ENCODE assay signal across 8 cellular contexts in the genomic region with DNA sequence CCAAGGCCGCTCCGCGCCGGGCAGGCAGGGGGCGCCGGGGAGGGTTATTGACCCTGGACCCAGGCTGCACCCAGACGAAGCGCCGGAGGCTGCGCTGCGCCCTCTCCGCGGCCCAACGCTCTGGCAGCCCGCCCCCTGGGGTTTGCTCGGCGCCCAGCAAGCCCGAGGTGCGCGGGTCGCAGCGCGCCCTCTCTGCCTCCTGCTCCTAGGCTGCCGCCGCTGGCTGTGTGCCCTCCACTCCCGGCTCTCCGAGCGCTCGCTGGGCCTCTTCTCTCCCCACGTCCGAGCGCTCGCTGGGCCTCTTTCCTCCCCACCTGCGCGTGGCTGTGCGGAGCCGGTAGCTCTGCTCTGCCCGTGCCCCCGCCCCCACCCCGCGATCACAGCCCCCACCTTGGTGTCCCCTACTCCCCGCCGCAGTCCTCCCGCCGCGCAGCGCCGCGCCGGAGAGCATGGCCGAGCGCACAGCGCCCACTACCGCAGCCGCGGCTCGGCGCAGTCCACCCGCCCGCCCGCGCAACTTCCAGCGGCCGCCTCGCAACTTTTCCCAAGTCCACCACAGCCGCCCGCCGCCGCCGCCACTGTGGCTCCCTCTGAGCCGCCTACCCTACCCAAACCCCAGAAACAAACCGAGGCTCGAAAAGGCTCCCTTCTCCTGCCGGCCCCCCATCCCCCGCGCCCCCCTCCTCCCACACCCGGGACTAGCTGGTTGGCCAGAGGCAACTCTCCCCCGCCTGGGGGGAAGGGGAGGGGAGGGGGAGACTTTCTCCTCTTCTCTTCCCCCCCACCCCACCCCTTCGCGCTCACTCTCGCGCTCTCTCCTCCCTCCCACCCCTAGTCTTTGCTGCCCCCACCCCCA. TPM values are rescaled to one million over a fixed set of nuclear protein-coding genes. Genes with fewer than 3 reads are reported as not detected.
DNase-seq lines count a peak whose midpoint lies in the region; ATAC-seq, FAIRE-seq and TF ChIP-seq lines count a peak whose summit lies in the region.

No MANE protein-coding gene starts in this region.

- POLR2A ChIA-PET in GM10248 (lab: Yijun Ruan, JAX), result no interaction called here
- POLR2A ChIA-PET in HepG2 (lab: Yijun Ruan, JAX), result no interaction called here

- H3K36me3 Mint-ChIP-seq in stimulated activated memory B cell treated with anti-CD40 and anti-IgM and Interleukin-4, amounts not matched to agents 10 μg/mL and 1 μg/mL and 100 μg/mL, for 72 hours, result peaks cover 7% of the 10 kb centered on the region

- H3K4me1 Mint-ChIP-seq in stimulated activated memory B cell treated with anti-CD40 and anti-IgM and Interleukin-4, amounts not matched to agents 10 μg/mL and 1 μg/mL and 100 μg/mL, for 72 hours, result peaks cover 57% of the 10 kb centered on the region

- H3K4me2 ChIP-seq in HepG2 (ENCODE audit: low read depth, low read length), result peak overlapping the region; percentile 85

- no peak for FAIRE-seq in HepG2 (lab: Jason Lieb, UNC)

- no peaks in the 10 kb centered on the region for H3K9me3 Mint-ChIP-seq in stimulated activated memory B cell treated with anti-CD40 and anti-IgM and Interleukin-4, amounts not matched to agents 10 μg/mL and 1 μg/mL and 100 μg/mL, for 72 hours

- TF ChIP-seq EP300 in HepG2 (IDR thresholded peaks at IDR 0.05; ENCODE audit: low read depth in 2 of 2, low read length in 2 of 2) (no peak), HepG2 (CRISPR knock-in tag; IDR thresholded peaks at IDR 0.05; ENCODE audit: borderline replicate concordance) (no peak)

- TF ChIP-seq RAD21 in HepG2 (CRISPR knock-in tag; IDR thresholded peaks at IDR 0.05), result peak; percentile 65; the same call in 1 of the 2 replicates

- 3% methylated on average over 4 of the region's 82 CpGs for WGBS in HepG2 (ENCODE audit: low lambda C conversion rate)

- no peak for TF ChIP-seq POLR2A in HepG2 (IDR thresholded peaks at IDR 0.05; ENCODE audit: insufficient read depth in 1 of 2, low read depth in 2 of 2, low read length in 2 of 2)

- TF ChIP-seq CTCF in GM10248 (IDR thresholded peaks at IDR 0.05; ENCODE audit: control extremely low read depth, extremely low read depth, low read depth, missing control alignments), result peak; percentile 75
- TF ChIP-seq CTCF in coronary artery (IDR thresholded peaks at IDR 0.05), result peak; percentile 48
- TF ChIP-seq CTCF in HepG2 (CRISPR knock-in tag; IDR thresholded peaks at IDR 0.05), result peak; percentile 71

- CTCF ChIA-PET in GM10248 (lab: Yijun Ruan, JAX) (no interaction called here), HepG2 (lab: Yijun Ruan, JAX; ENCODE audit: low intra/inter-chr PET ratio, low total read pairs) (interaction anchor here (1.0 kb wide), 1 partner anchor 513 kb away, joined by 3 read pairs; no protein-coding TSS in a partner anchor)

- no peaks in the 10 kb centered on the region for H3K36me3 ChIP-seq in HepG2 (replicated peaks in 1 of 2; ENCODE audit: control insufficient read depth in 1 of 2, insufficient read depth in 2 of 2, low read length in 2 of 2)

- H3K9ac ChIP-seq in HepG2 (ENCODE audit: insufficient read depth, low read depth, low read length), result no peak overlapping the region

- H3K27ac ChIP-seq in coronary artery, result peak overlapping the region; percentile 82 to 89
- H3K27ac ChIP-seq in HepG2 (ENCODE audit: extremely low read length, insufficient read depth, low read length), result no peak overlapping the region

- H3K4me1 ChIP-seq in HepG2 (ENCODE audit: insufficient read depth, low read length), result peaks cover 19% of the 10 kb centered on the region

- H3K79me2 ChIP-seq in HepG2 (ENCODE audit: insufficient read depth, low read length), result no peaks in the 10 kb centered on the region

- in situ Hi-C loops in SK-MEL-5 (cut with HindIII; ENCODE audit: low pct_unique_long_range_greater_than_20kb, low sequenced_read_pairs) (no loop called here), HepG2 (cut with HindIII; ENCODE audit: extremely low pct_ligation_motif_present, low pct_unique_long_range_greater_than_20kb) (loop anchor here (5.0 to 10.0 kb wide), 2 partner anchors 515 to 798 kb away; no protein-coding TSS in a partner anchor)

- peak overlapping the region; percentile 84 for H3K4me3 ChIP-seq in coronary artery
- H3K4me3 ChIP-seq in HepG2 (replicated peaks in 1 of 3; ENCODE audit: insufficient read depth in 1 of 3, low read depth in 2 of 3, low read length in 3 of 3), result peak overlapping the region; percentile 53 to 66 (median 58); a peak in 4 of 6 replicates

- peak overlapping the region; percentile 82 for H3K4me3 Mint-ChIP-seq in stimulated activated memory B cell treated with anti-CD40 and anti-IgM and Interleukin-4, amounts not matched to agents 10 μg/mL and 1 μg/mL and 100 μg/mL, for 72 hours

- no peak overlapping the region for H3K27ac Mint-ChIP-seq in stimulated activated memory B cell treated with anti-CD40 and anti-IgM and Interleukin-4, amounts not matched to agents 10 μg/mL and 1 μg/mL and 100 μg/mL, for 72 hours

- H3K9me3 ChIP-seq in HepG2 (ENCODE audit: low read length), result no peaks in the 10 kb centered on the region

- DNase-seq in GM10248 (ENCODE audit: extremely low spot score) (peak; percentile 61), H4 (ENCODE audit: low spot score) (peak; percentile 69), Kasumi-1 (lab: John Stamatoyannopoulos, UW) (peak; percentile 27 to 35), SK-MEL-5 (ENCODE audit: low read depth, low spot score) (peak; percentile 36), coronary artery (ENCODE audit: low spot score) (peak; percentile 80), HepG2 (ENCODE audit: low spot score) (peak; percentile 66), cerebellar cortex (ENCODE audit: low spot score) (no peak)

- peaks cover 96% of the 10 kb centered on the region for H3K27me3 Mint-ChIP-seq in stimulated activated memory B cell treated with anti-CD40 and anti-IgM and Interleukin-4, amounts not matched to agents 10 μg/mL and 1 μg/mL and 100 μg/mL, for 72 hours

- ATAC-seq in HepG2, result peak; percentile 95
- ATAC-seq in stimulated activated memory B cell treated with anti-CD40 and anti-IgM and Interleukin-4, amounts not matched to agents 10 μg/mL and 1 μg/mL and 100 μg/mL, for 72 hours, result peak; percentile 67

- no peaks in the 10 kb centered on the region for H4K20me1 ChIP-seq in HepG2 (ENCODE audit: insufficient read depth, low read length)

- H3K27me3 ChIP-seq in HepG2 (ENCODE audit: control insufficient read depth in 1 of 2, insufficient read depth in 2 of 2, low read length in 2 of 2), result peaks cover 12 to 78% of the 10 kb centered on the region in 2 experiments

- H2AFZ ChIP-seq in HepG2 (ENCODE audit: low read length), result no peak overlapping the region

- no TSS peak for BruUV-seq in HepG2 (replicated peaks; lab: Mats Ljungman, UMichigan)

- intact Hi-C loops in HepG2 (cut with micrococcal nuclease; ENCODE audit: unreplicated experiment), result loop anchor here (2.0 to 5.0 kb wide), 5 partner anchors 98 to 805 kb away; no protein-coding TSS in a partner anchor

TF ChIP-seq in HepG2, 621 proteins besides CTCF, POLR2A, EP300 and RAD21 (continues in another document):
- TF ChIP-seq TARDBP (CRISPR knock-in tag; IDR thresholded peaks at IDR 0.05) (peak; percentile 71), ZNF589 (CRISPR knock-in tag; conservative IDR thresholded peaks at IDR 0.05) (no peak), IKZF1 (IDR thresholded peaks at IDR 0.05) (no peak), WIZ (CRISPR knock-in tag; IDR thresholded peaks at IDR 0.05) (peak; percentile 72; the same call in 1 of the 2 replicates)
- TF ChIP-seq, protein P1, sequence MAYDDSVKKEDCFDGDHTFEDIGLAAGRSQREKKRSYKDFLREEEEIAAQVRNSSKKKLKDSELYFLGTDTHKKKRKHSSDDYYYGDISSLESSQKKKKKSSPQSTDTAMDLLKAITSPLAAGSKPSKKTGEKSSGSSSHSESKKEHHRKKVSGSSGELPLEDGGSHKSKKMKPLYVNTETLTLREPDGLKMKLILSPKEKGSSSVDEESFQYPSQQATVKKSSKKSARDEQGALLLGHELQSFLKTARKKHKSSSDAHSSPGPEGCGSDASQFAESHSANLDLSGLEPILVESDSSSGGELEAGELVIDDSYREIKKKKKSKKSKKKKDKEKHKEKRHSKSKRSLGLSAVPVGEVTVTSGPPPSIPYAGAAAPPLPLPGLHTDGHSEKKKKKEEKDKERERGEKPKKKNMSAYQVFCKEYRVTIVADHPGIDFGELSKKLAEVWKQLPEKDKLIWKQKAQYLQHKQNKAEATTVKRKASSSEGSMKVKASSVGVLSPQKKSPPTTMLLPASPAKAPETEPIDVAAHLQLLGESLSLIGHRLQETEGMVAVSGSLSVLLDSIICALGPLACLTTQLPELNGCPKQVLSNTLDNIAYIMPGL (CRISPR knock-in tag; IDR thresholded peaks at IDR 0.05; ENCODE audit: borderline replicate concordance in 1 of 2, low read depth in 1 of 2), result peak; percentile 91 to 92

RNA-seq across cellular contexts. Expression of a gene that starts 1.1 kb away (rescaled TPM):
- total RNA-seq in H4 (2014; rRNA removed; shearing (Covaris generic)), result 22.8 and 32.4 TPM in 2 replicates
- 0.13 and 0.51 TPM in 2 replicates for total RNA-seq in SK-MEL-5 (2014; rRNA removed; shearing (Covaris generic))
- polyA plus RNA-seq in SK-MEL-5 (2015; cell fraction: cytosol; rRNA removed), result 0.58 and 0.68 TPM in 2 replicates
- 0.93 and 1.9 TPM in 2 replicates for polyA plus RNA-seq in SK-MEL-5 (2015; cell fraction: nucleus; rRNA removed)
- 0.17 and 0.18 TPM in 2 replicates for total RNA-seq in HepG2 (2016; rRNA removed; fragmentation: Illumina TruSeq; extraction: Trizol)
- 0.09 TPM in 1 of 2 replicates, not detected in the other for total RNA-seq in HepG2 (2016; cell fraction: cytosol; rRNA removed; fragmentation: Illumina TruSeq; extraction: Trizol; ENCODE audit: low read depth)
- total RNA-seq in HepG2 (2016; cell fraction: insoluble cytoplasmic fraction; rRNA removed; fragmentation: Illumina TruSeq; extraction: Trizol), result 0.10 and 0.15 TPM in 2 replicates
- 0.06 and 0.07 TPM in 2 replicates for total RNA-seq in HepG2 (2016; cell fraction: membrane; rRNA removed; fragmentation: Illumina TruSeq; extraction: Trizol)
- 0.31 and 0.41 TPM in 2 replicates for total RNA-seq in HepG2 (2016; cell fraction: nucleus; rRNA removed; fragmentation: Illumina TruSeq; extraction: Trizol)
- polyA plus RNA-seq in HepG2 (2011; rRNA removed), result 0.04 and 0.29 TPM in 2 replicates
- polyA plus RNA-seq in HepG2 (2011; cell fraction: cytosol; rRNA removed), result 0.03 and 0.08 TPM in 2 replicates
- 0.05 and 0.10 TPM in 2 replicates for polyA plus RNA-seq in HepG2 (2011; cell fraction: nucleus; rRNA removed)
- polyA plus RNA-seq in HepG2 (2012), result 0.05 TPM in 1 of 2 replicates, not detected in the other
- not detected in 2 replicates for polyA plus RNA-seq in HepG2 (2016; cell fraction: cytosol; fragmentation: Illumina TruSeq; extraction: Trizol; ENCODE audit: low read depth)
- polyA plus RNA-seq in HepG2 (2016; cell fraction: insoluble cytoplasmic fraction; fragmentation: Illumina TruSeq; extraction: Trizol; ENCODE audit: low read depth), result 0.08 and 0.10 TPM in 2 replicates
- polyA plus RNA-seq in HepG2 (2016; cell fraction: membrane; fragmentation: Illumina TruSeq; extraction: Trizol; ENCODE audit: low read depth), result 0.03 TPM in 1 of 2 replicates, not detected in the other
- 0.20 and 0.21 TPM in 2 replicates for polyA plus RNA-seq in HepG2 (2016; cell fraction: nucleus; fragmentation: Illumina TruSeq; extraction: Trizol; ENCODE audit: insufficient read depth, low read depth)
- polyA minus RNA-seq in HepG2 (2011; rRNA and poly(A)+ RNA removed; ENCODE audit: low replicate concordance), result 37.6 TPM in 1 of 2 replicates, not detected in the other
- 0.35 TPM in 1 of 2 replicates, not detected in the other for polyA minus RNA-seq in HepG2 (2011; cell fraction: cytosol; rRNA and poly(A)+ RNA removed)
- 0.62 and 0.77 TPM in 2 replicates for polyA minus RNA-seq in HepG2 (2011; cell fraction: nucleus; rRNA and poly(A)+ RNA removed)

Comparison
In these comparisons a context has a peak if more than half of its experiments do, and no peak if none do; other contexts are left out.
1. RNA of a gene that starts 1.1 kb away (total RNA-seq): 22.8 to 32.4 TPM in H4; 0.06 to 0.41 TPM in HepG2 and 0.13 to 0.51 TPM in SK-MEL-5; every median in the first group is over 10 times any median in the second.
2. Peak in every context shown above with its lines, with median percentiles within 50 percentile points of each other: CTCF ChIP-seq.